13 cellular contexts compared by ENCODE assay signal in the genomic region with DNA sequence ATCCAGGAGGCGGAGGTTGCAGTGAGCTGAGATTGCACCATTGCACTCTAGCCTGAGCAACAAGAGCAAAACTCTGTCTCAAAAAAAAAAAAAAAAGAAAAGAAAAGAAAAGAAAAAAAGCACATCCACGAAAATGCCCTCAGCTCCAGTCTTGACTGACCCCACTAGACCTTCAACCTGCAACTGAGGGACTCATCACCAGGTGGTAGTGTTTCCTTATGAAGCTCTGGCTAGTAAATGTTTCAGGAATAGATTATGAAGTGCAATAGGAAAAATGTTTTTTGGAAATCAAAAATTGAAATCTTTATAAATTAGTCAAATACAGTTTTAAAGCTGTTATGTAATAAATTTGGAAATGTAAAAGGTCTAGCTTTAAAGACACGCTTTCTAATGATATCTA. TPM values are rescaled to one million over a fixed set of nuclear protein-coding genes. Genes with fewer than 3 reads are reported as not detected.
DNase-seq lines count a peak whose midpoint lies in the region; ATAC-seq and TF ChIP-seq lines count a peak whose summit lies in the region.
"Had no signal": no experiment of that assay in that cellular context is flagged by ENCODE, and none has a peak within 500 bp of the region (broad histone marks: within the 10 kb centered on the region; RNA-seq: fewer than 3 reads in every experiment).

No MANE protein-coding gene starts in this region.

- no peaks in the 10 kb centered on the region for H3K4me1 Mint-ChIP-seq in Caco-2 (ENCODE audit: low read depth, unreplicated experiment)
- H3K4me1 Mint-ChIP-seq in activated T-helper 1 cell treated with anti-CD3 and anti-CD28 coated beads, Interleukin-12 subunit alpha, Interleukin-12 subunit beta, Interleukin-2, Interleukin-4 antibody, amounts not matched to agents 30 ng/mL and 10 ng/mL and 1 ng/mL, durations not matched to agents 14 hours and 24 hours and 36 hours (ENCODE audit: low read depth): no peaks in the 10 kb centered on the region

- intact Hi-C loops in Caco-2 (cut with micrococcal nuclease; ENCODE audit: unreplicated experiment) (loop anchor here (1.0 kb wide), 1 partner anchor 20 kb away; no protein-coding TSS in a partner anchor), right lobe of liver (cut with DNase I) (no loop called here)
- intact Hi-C loops in activated T-helper 1 cell treated with anti-CD3 and anti-CD28 coated beads, Interleukin-12 subunit alpha, Interleukin-12 subunit beta, Interleukin-2, Interleukin-4 antibody, amounts not matched to agents 30 ng/mL and 10 ng/mL and 1 ng/mL, durations not matched to agents 14 hours and 24 hours and 36 hours (cut with micrococcal nuclease): no loop called here

- H3K9me3 Mint-ChIP-seq in Caco-2 (ENCODE audit: unreplicated experiment): no peaks in the 10 kb centered on the region
- H3K9me3 Mint-ChIP-seq in activated T-helper 1 cell treated with anti-CD3 and anti-CD28 coated beads, Interleukin-12 subunit alpha, Interleukin-12 subunit beta, Interleukin-2, Interleukin-4 antibody, amounts not matched to agents 30 ng/mL and 10 ng/mL and 1 ng/mL, durations not matched to agents 14 hours and 24 hours and 36 hours: no peaks in the 10 kb centered on the region

- peaks cover 8% of the 10 kb centered on the region for H3K27me3 Mint-ChIP-seq in Caco-2 (ENCODE audit: insufficient read depth, unreplicated experiment)
- H3K27me3 Mint-ChIP-seq in activated T-helper 1 cell treated with anti-CD3 and anti-CD28 coated beads, Interleukin-12 subunit alpha, Interleukin-12 subunit beta, Interleukin-2, Interleukin-4 antibody, amounts not matched to agents 30 ng/mL and 10 ng/mL and 1 ng/mL, durations not matched to agents 14 hours and 24 hours and 36 hours (ENCODE audit: insufficient read depth): peaks cover 3% of the 10 kb centered on the region

- H3K36me3 Mint-ChIP-seq in Caco-2 (ENCODE audit: insufficient read depth, unreplicated experiment): no peaks in the 10 kb centered on the region
- H3K36me3 Mint-ChIP-seq in activated T-helper 1 cell treated with anti-CD3 and anti-CD28 coated beads, Interleukin-12 subunit alpha, Interleukin-12 subunit beta, Interleukin-2, Interleukin-4 antibody, amounts not matched to agents 30 ng/mL and 10 ng/mL and 1 ng/mL, durations not matched to agents 14 hours and 24 hours and 36 hours (ENCODE audit: low read depth): no peaks in the 10 kb centered on the region

- peak in 2 of 4 donors; percentile 44 to 55 for ATAC-seq in right lobe of liver

- BruUV-seq in Caco-2 (replicated peaks; lab: Mats Ljungman, UMichigan): no TSS peak

- POLR2A ChIA-PET in Caco-2 (lab: Charles Lee): no interaction called here

- H3K9me3 ChIP-seq in Caco-2 (no peaks in the 10 kb centered on the region), right lobe of liver (no peaks in the 10 kb centered on the region)
- H3K9me3 ChIP-seq: pancreas, thoracic aorta had no signal

- peak in 1 of 2 experiments; percentile 35 for DNase-seq in Caco-2
- peak; percentile 26 for DNase-seq in HT-29 (ENCODE audit: low spot score)
- no peak for DNase-seq in right lobe of liver
- DNase-seq in activated T-helper 1 cell treated with anti-CD3 and anti-CD28 coated beads, Interleukin-12 subunit alpha, Interleukin-12 subunit beta, Interleukin-2, Interleukin-4 antibody, amounts not matched to agents 30 ng/mL and 10 ng/mL and 1 ng/mL, durations not matched to agents 14 hours and 24 hours and 36 hours (ENCODE audit: low spot score): no peak
- no peak for DNase-seq in central memory CD4-positive, alpha-beta T cell
- no peak for DNase-seq in NCI-H187 (lab: John Stamatoyannopoulos, UW)
- DNase-seq in effector CD4-positive, alpha-beta T cell: no peak
- DNase-seq: activated CD8-positive, alpha-beta memory T cell treated with anti-CD3 and anti-CD28 coated beads for 24 hours; EL; pancreas had no signal

- H3K4me3 Mint-ChIP-seq in Caco-2 (ENCODE audit: unreplicated experiment): no peak overlapping the region
- H3K4me3 Mint-ChIP-seq in activated T-helper 1 cell treated with anti-CD3 and anti-CD28 coated beads, Interleukin-12 subunit alpha, Interleukin-12 subunit beta, Interleukin-2, Interleukin-4 antibody, amounts not matched to agents 30 ng/mL and 10 ng/mL and 1 ng/mL, durations not matched to agents 14 hours and 24 hours and 36 hours: no peak overlapping the region

- CTCF ChIA-PET in Caco-2 (lab: Charles Lee): interaction anchor here (0.6 to 2.1 kb wide), 6 partner anchors 20 to 611 kb away, joined by 3 to 13 read pairs (median 4); a partner anchor contains a TSS

- H3K27me3 ChIP-seq in Caco-2 (replicated peaks; ENCODE audit: control insufficient read depth, insufficient read depth, low read length) (no peaks in the 10 kb centered on the region), right lobe of liver (no peaks in the 10 kb centered on the region)
- H3K27me3 ChIP-seq: pancreas had no signal

- H3K4me1 ChIP-seq in Caco-2 (no peaks in the 10 kb centered on the region), right lobe of liver (no peaks in the 10 kb centered on the region)
- H3K4me1 ChIP-seq: pancreas had no signal

- H3K27ac Mint-ChIP-seq in Caco-2 (ENCODE audit: unreplicated experiment): no peak overlapping the region
- H3K27ac Mint-ChIP-seq in activated T-helper 1 cell treated with anti-CD3 and anti-CD28 coated beads, Interleukin-12 subunit alpha, Interleukin-12 subunit beta, Interleukin-2, Interleukin-4 antibody, amounts not matched to agents 30 ng/mL and 10 ng/mL and 1 ng/mL, durations not matched to agents 14 hours and 24 hours and 36 hours: no peak overlapping the region

- no peaks in the 10 kb centered on the region for H3K36me3 ChIP-seq in Caco-2 (ENCODE audit: control insufficient read depth, insufficient read depth, low read length)
- no peaks in the 10 kb centered on the region for H3K36me3 ChIP-seq in right lobe of liver
- H3K36me3 ChIP-seq: pancreas, thoracic aorta had no signal

- TF ChIP-seq CTCF in Caco-2 (IDR thresholded peaks at IDR 0.05; ENCODE audit: insufficient read depth in 1 of 2, low read depth in 1 of 2, low read length in 1 of 2, severe bottlenecking in 1 of 2, unreplicated experiment in 1 of 2) (peak; percentile 38 to 59), WI38 (IDR thresholded peaks at IDR 0.05; ENCODE audit: low read depth, low read length) (peak; percentile 5; the same call in 1 of the 2 replicates), right lobe of liver (IDR thresholded peaks at IDR 0.05) (peak in 3 of 4 donors; percentile 22 to 36 (median 28))

- no peak for TF ChIP-seq POLR2A in right lobe of liver (IDR thresholded peaks at IDR 0.05)

- H3K27ac ChIP-seq in right lobe of liver: no peak overlapping the region
- H3K27ac ChIP-seq: epithelial cell of prostate, pancreas, thoracic aorta had no signal

- H3K4me3 ChIP-seq in Caco-2 (ENCODE audit: low read depth, low read length) (no peak overlapping the region), WI38 (ENCODE audit: low read depth, low read length) (no peak overlapping the region), right lobe of liver (no peak overlapping the region)
- H3K4me3 ChIP-seq: pancreas, thoracic aorta had no signal

- 55% methylated on average over 2 of the region's 3 CpGs for WGBS in right lobe of liver (ENCODE audit: insufficient coverage, low coverage, low lambda C conversion rate, missing lambda C conversion rate)

RNA-seq across cellular contexts. Expression of a gene that starts 22.4 kb away (rescaled TPM):
- total RNA-seq in Caco-2 (2022) (0.14 TPM in 1 of 2 replicates, not detected in the other), right lobe of liver (under 1 TPM in 2 of 6 experiments, not detected in 4; 0.11 to 0.14 TPM)
- total RNA-seq in HT-29 (2014; rRNA removed; shearing (Covaris generic)): not detected in 2 replicates
- 0.07 TPM in 1 of 2 replicates, not detected in the other for total RNA-seq in activated T-helper 1 cell treated with anti-CD3 and anti-CD28 coated beads, Interleukin-12 subunit alpha, Interleukin-12 subunit beta, Interleukin-2, Interleukin-4 antibody, amounts not matched to agents 30 ng/mL and 10 ng/mL and 1 ng/mL, durations not matched to agents 14 hours and 24 hours and 36 hours
- total RNA-seq: thoracic aorta had no signal
